Comparison of ENCODE assay signal across 17 cellular contexts in genomic region chr14:80575763-80576162, GRCh38.
DNase-seq lines count a peak whose midpoint lies in the region; ATAC-seq, FAIRE-seq and TF ChIP-seq lines count a peak whose summit lies in the region.
"Had no signal": no experiment of that assay in that cellular context is flagged by ENCODE, and none has a peak within 500 bp of the region (broad histone marks: within the 10 kb centered on the region; RNA-seq: fewer than 3 reads in every experiment).

No MANE protein-coding gene starts in this region.

- H3K27me3 ChIP-seq in GM12878 (replicated peaks in 1 of 2; ENCODE audit: control insufficient read depth in 2 of 2, insufficient read depth in 2 of 2, low read length in 1 of 2): no peaks in the 10 kb centered on the region
- H3K27me3 ChIP-seq in HAP-1 (ENCODE audit: low read depth): no peaks in the 10 kb centered on the region
- no peaks in the 10 kb centered on the region for H3K27me3 ChIP-seq in pancreas
- H3K27me3 ChIP-seq: BE2C had no signal

- no peak for TF ChIP-seq POLR2A in GM12878 (IDR thresholded peaks at IDR 0.05; ENCODE audit: low read depth, low read length)

- H3K4me3 ChIP-seq in GM12878 (no peak overlapping the region), HAP-1 (no peak overlapping the region), pancreas (no peak overlapping the region)

- WGBS in GM12878 (ENCODE audit: insufficient coverage, insufficient replicate concordance, low lambda C conversion rate, missing lambda C conversion rate): 50% methylated on average over 2 of the region's 2 CpGs
- WGBS in pancreas, 2 donors: 80 to 84% methylated on average over 2 of the region's 2 CpGs

- no peak overlapping the region for H2AFZ ChIP-seq in GM12878 (ENCODE audit: control insufficient read depth, low read depth, low read length)

- SMC1A ChIA-PET in GM12878 (lab: Charles Lee; ENCODE audit: uncharacterized antibody, unreplicated experiment): interaction anchor here (1.2 kb wide), 1 partner anchor 9 kb away, joined by 3 read pairs; no protein-coding TSS in a partner anchor

- TF ChIP-seq EP300 in GM12878 (IDR thresholded peaks at IDR 0.05; ENCODE audit: borderline replicate concordance in 1 of 2, control insufficient read depth in 1 of 2, low read depth in 2 of 2, low read length in 2 of 2): no peak

- H3K27ac Mint-ChIP-seq in activated CD4-positive, alpha-beta T cell treated with anti-CD3 and anti-CD28 coated beads for 36 hours: no peak overlapping the region
- H3K27ac Mint-ChIP-seq in activated CD4-positive, alpha-beta T cell treated with anti-CD3 and anti-CD28 coated beads, Interleukin-2, amount 10 ng/mL, durations not matched to agents 7 days and 5 days: no peak overlapping the region
- H3K27ac Mint-ChIP-seq: CD4-positive, alpha-beta T cell had no signal

- H3K27ac ChIP-seq in GM12878 (ENCODE audit: control insufficient read depth, insufficient read depth) (no peak overlapping the region), pancreas (no peak overlapping the region)

- RAD21 ChIA-PET in GM12878 (lab: Charles Lee; ENCODE audit: unreplicated experiment): no interaction called here

- in situ Hi-C loops in GM12878 (cut with MboI): no loop called here
- in situ Hi-C loops in HAP-1 (cut with MboI; ENCODE audit: low sequenced_read_pairs): no loop called here

- no peak for TF ChIP-seq RAD21 in GM12878 (IDR thresholded peaks at IDR 0.05; ENCODE audit: insufficient read depth, low read depth, low read length)

- intact Hi-C loops in activated CD4-positive, alpha-beta T cell treated with anti-CD3 and anti-CD28 coated beads for 36 hours (cut with DNase I, micrococcal nuclease): no loop called here
- intact Hi-C loops in GM12878 (cut with micrococcal nuclease; ENCODE audit: unreplicated experiment) (no loop called here), pancreas (cut with DNase I) (no loop called here)

- peak; percentile 86 for ATAC-seq in activated CD4-positive, alpha-beta T cell treated with anti-CD3 and anti-CD28 coated beads for 36 hours
- peak; percentile 73 for ATAC-seq in GM18870 (IDR thresholded peaks at IDR 0.05; ENCODE audit: unreplicated experiment)
- ATAC-seq in HG02885 (IDR thresholded peaks at IDR 0.05; ENCODE audit: poor library complexity, unreplicated experiment): peak; percentile 54
- no peak for ATAC-seq in GM12878
- no peak for ATAC-seq in pancreas

- FAIRE-seq in GM12878 (lab: Jason Lieb, UNC) (no peak), pancreas (lab: Jason Lieb, UNC) (no peak)

- no peaks in the 10 kb centered on the region for H3K9me3 Mint-ChIP-seq in activated CD4-positive, alpha-beta T cell treated with anti-CD3 and anti-CD28 coated beads for 36 hours (ENCODE audit: low read depth)
- no peaks in the 10 kb centered on the region for H3K9me3 Mint-ChIP-seq in activated CD4-positive, alpha-beta T cell treated with anti-CD3 and anti-CD28 coated beads, Interleukin-2, amount 10 ng/mL, durations not matched to agents 7 days and 5 days
- H3K9me3 Mint-ChIP-seq: CD4-positive, alpha-beta T cell had no signal

- H3K4me2 ChIP-seq in GM12878 (ENCODE audit: control insufficient read depth, insufficient read depth): no peak overlapping the region

- H3K9me3 ChIP-seq in GM12878 (replicated peaks; ENCODE audit: control insufficient read depth, insufficient read depth, low read length): no peaks in the 10 kb centered on the region
- H3K9me3 ChIP-seq in HAP-1: no peaks in the 10 kb centered on the region
- no peaks in the 10 kb centered on the region for H3K9me3 ChIP-seq in pancreas
- H3K9me3 ChIP-seq: BE2C had no signal

- H3K4me1 ChIP-seq in GM12878 (ENCODE audit: control insufficient read depth, insufficient read depth, low read length) (no peaks in the 10 kb centered on the region), HAP-1 (peaks cover 8% of the 10 kb centered on the region), pancreas (no peaks in the 10 kb centered on the region)

- H3K27me3 Mint-ChIP-seq in activated CD4-positive, alpha-beta T cell treated with anti-CD3 and anti-CD28 coated beads for 36 hours: no peaks in the 10 kb centered on the region
- H3K27me3 Mint-ChIP-seq in activated CD4-positive, alpha-beta T cell treated with anti-CD3 and anti-CD28 coated beads, Interleukin-2, amount 10 ng/mL, durations not matched to agents 7 days and 5 days: no peaks in the 10 kb centered on the region
- H3K27me3 Mint-ChIP-seq: CD4-positive, alpha-beta T cell had no signal

- H3K4me1 Mint-ChIP-seq in activated CD4-positive, alpha-beta T cell treated with anti-CD3 and anti-CD28 coated beads for 36 hours: no peaks in the 10 kb centered on the region
- no peaks in the 10 kb centered on the region for H3K4me1 Mint-ChIP-seq in activated CD4-positive, alpha-beta T cell treated with anti-CD3 and anti-CD28 coated beads, Interleukin-2, amount 10 ng/mL, durations not matched to agents 7 days and 5 days

- H3K36me3 Mint-ChIP-seq in activated CD4-positive, alpha-beta T cell treated with anti-CD3 and anti-CD28 coated beads for 36 hours (ENCODE audit: low read depth): peaks cover 3% of the 10 kb centered on the region
- peaks cover 2% of the 10 kb centered on the region for H3K36me3 Mint-ChIP-seq in activated CD4-positive, alpha-beta T cell treated with anti-CD3 and anti-CD28 coated beads, Interleukin-2, amount 10 ng/mL, durations not matched to agents 7 days and 5 days (ENCODE audit: low read depth)

- H4K20me1 ChIP-seq in GM12878 (ENCODE audit: control insufficient read depth, insufficient read depth): no peaks in the 10 kb centered on the region

- TF ChIP-seq CTCF in GM12878 (IDR thresholded peaks at IDR 0.05 in 2 of 3, conservative IDR thresholded peaks at IDR 0.05 in 1 of 3; ENCODE audit: control insufficient read depth in 2 of 3, extremely low read depth in 1 of 3, insufficient read depth in 1 of 3, low read depth in 3 of 3, low read length in 3 of 3) (no peak), pancreas (IDR thresholded peaks at IDR 0.05) (no peak)

- POLR2A ChIA-PET in activated CD4-positive, alpha-beta T cell treated with anti-CD3 and anti-CD28 coated beads for 36 hours (lab: Charles Lee): no interaction called here
- POLR2A ChIA-PET in activated CD4-positive, alpha-beta T cell treated with anti-CD3 and anti-CD28 coated beads, Interleukin-2, amount 10 ng/mL, durations not matched to agents 7 days and 5 days (lab: Charles Lee): no interaction called here
- POLR2A ChIA-PET in GM12878 (lab: Charles Lee): no interaction called here

- H3K36me3 ChIP-seq in GM12878 (ENCODE audit: control insufficient read depth in 2 of 2, insufficient read depth in 2 of 2, low read length in 1 of 2): no peaks in the 10 kb centered on the region
- H3K36me3 ChIP-seq in HAP-1 (replicated peaks): 0 out of 2 replicates have a peak, but pooled peaks cover 2% of the 10 kb centered on the region
- H3K36me3 ChIP-seq in pancreas: no peaks in the 10 kb centered on the region
- H3K36me3 ChIP-seq: BE2C had no signal

- no peak overlapping the region for H3K9ac ChIP-seq in GM12878 (ENCODE audit: control insufficient read depth, insufficient read depth, low read length)

- CTCF ChIA-PET in activated CD4-positive, alpha-beta T cell treated with anti-CD3 and anti-CD28 coated beads for 36 hours (lab: Charles Lee): no interaction called here
- CTCF ChIA-PET in activated CD4-positive, alpha-beta T cell treated with anti-CD3 and anti-CD28 coated beads, Interleukin-2, amount 10 ng/mL, durations not matched to agents 7 days and 5 days (lab: Charles Lee): interaction anchor here (1.0 kb wide), 1 partner anchor 238 kb away, joined by 3 read pairs; no protein-coding TSS in a partner anchor
- CTCF ChIA-PET in GM12878 (lab: Yijun Ruan, JAX): interaction anchor here (0.7 kb wide), 1 partner anchor 63 kb away, joined by 3 read pairs; no protein-coding TSS in a partner anchor

- no peak for DNase-seq in activated CD4-positive, alpha-beta T cell treated with anti-CD3 and anti-CD28 coated beads for 36 hours
- no peak for DNase-seq in activated CD4-positive, alpha-beta T cell treated with anti-CD3 and anti-CD28 coated beads, Interleukin-2, amount 10 ng/mL, durations not matched to agents 7 days and 5 days
- DNase-seq in GM12878 (ENCODE audit: low read depth, low spot score) (no peak), HAP-1 (ENCODE audit: low spot score in 2 of 2) (no peak), pancreas (no peak), NCI-H526 treated with DMSO at 0.1 percent for 48 hours (lab: John Stamatoyannopoulos, UW) (no peak)
- DNase-seq: 8988T; BE2C; CD4-positive, alpha-beta T cell; H7; NCI-H1417 treated with DMSO at 0.1 percent for 48 hours; NCI-H1930; NCI-H446; NK-92 treated with Interleukin-12 subunit alpha and Interleukin-12 subunit beta, amount 100 ng/mL, for 24 hours; SHP77 treated with DMSO at 0.1 percent for 48 hours had no signal

- H3K4me3 Mint-ChIP-seq in activated CD4-positive, alpha-beta T cell treated with anti-CD3 and anti-CD28 coated beads for 36 hours: no peak overlapping the region
- H3K4me3 Mint-ChIP-seq in activated CD4-positive, alpha-beta T cell treated with anti-CD3 and anti-CD28 coated beads, Interleukin-2, amount 10 ng/mL, durations not matched to agents 7 days and 5 days: no peak overlapping the region
- H3K4me3 Mint-ChIP-seq: CD4-positive, alpha-beta T cell had no signal

- no peaks in the 10 kb centered on the region for H3K79me2 ChIP-seq in GM12878 (ENCODE audit: control insufficient read depth, insufficient read depth, low read length)

- BruUV-seq in GM12878 (replicated peaks; lab: Mats Ljungman, UMichigan): no TSS peak

TF ChIP-seq in GM12878, 131 proteins besides CTCF, POLR2A, EP300 and RAD21 (continues in another document):
- TF ChIP-seq PAX5 (IDR thresholded peaks at IDR 0.05; ENCODE audit: borderline replicate concordance, low read depth, low read length) (no peak), JUNB (IDR thresholded peaks at IDR 0.05) (peak; percentile 51), CREB1 (IDR thresholded peaks at IDR 0.05; ENCODE audit: low read depth) (no peak)
- TF ChIP-seq, protein P1, sequence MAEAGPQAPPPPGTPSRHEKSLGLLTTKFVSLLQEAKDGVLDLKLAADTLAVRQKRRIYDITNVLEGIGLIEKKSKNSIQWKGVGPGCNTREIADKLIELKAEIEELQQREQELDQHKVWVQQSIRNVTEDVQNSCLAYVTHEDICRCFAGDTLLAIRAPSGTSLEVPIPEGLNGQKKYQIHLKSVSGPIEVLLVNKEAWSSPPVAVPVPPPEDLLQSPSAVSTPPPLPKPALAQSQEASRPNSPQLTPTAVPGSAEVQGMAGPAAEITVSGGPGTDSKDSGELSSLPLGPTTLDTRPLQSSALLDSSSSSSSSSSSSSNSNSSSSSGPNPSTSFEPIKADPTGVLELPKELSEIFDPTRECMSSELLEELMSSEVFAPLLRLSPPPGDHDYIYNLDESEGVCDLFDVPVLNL (IDR thresholded peaks at IDR 0.05; ENCODE audit: low read depth, low read length): no peak

Comparison
In these comparisons a context has a peak if more than half of its experiments do, and no peak if none do; other contexts are left out.
1. ATAC-seq: peak in activated CD4-positive, alpha-beta T cell treated with anti-CD3 and anti-CD28 coated beads for 36 hours (single experiment), GM18870 (single experiment) and HG02885 (single experiment); none in GM12878 (single experiment) and pancreas (0 of 4).